ENCODE assay signal across 17 cellular contexts in the genomic region with DNA sequence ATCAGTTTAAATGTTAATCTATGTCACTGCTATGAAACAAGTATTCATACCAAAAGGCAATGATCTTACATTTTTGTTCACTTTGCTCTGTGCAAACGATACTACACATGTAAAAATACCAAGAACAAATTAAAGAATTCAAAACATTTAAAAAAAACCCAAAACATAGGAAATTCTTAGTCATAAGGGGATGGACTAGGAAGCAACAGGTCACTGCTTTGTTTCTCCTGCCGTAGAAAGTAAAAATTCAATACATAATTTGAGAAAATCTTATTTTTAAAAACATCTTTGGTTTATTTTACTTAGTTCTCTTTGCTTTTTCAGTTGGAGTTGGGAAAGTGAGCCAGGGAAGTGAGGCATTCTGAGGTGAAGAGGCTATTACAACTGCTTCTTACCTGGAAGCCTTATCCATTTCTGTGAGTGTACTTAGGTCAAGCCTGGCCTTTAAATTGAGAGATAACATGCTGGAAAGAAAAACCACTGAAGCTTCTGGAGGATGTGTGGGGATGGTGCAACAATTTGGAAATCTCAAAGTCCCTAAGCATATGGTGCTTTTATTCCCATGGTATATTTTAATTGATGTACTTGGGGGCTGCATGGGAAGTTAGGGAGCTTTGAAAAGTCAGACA.
"Had no signal": no experiment of that assay in that cellular context is flagged by ENCODE, and none has a peak within 500 bp of the region (broad histone marks: within the 10 kb centered on the region; RNA-seq: fewer than 3 reads in every experiment).

No MANE protein-coding gene starts in this region.

- H3K4me3 Mint-ChIP-seq: activated CD4-positive, alpha-beta memory T cell treated with anti-CD3 and anti-CD28 coated beads, Interleukin-2, amount 10 ng/mL, durations not matched to agents 7 days and 5 days; activated CD8-positive, alpha-beta memory T cell treated with anti-CD3 and anti-CD28 coated beads, Interleukin-2, amount 10 ng/mL, durations not matched to agents 7 days and 5 days; activated naive CD8-positive, alpha-beta T cell treated with anti-CD3 and anti-CD28 coated beads, Interleukin-2, amount 10 ng/mL, durations not matched to agents 7 days and 5 days; mesothelial cell of epicardium; nephron; stimulated activated naive B cell treated with anti-CD40 and anti-IgM and Interleukin-4, amounts not matched to agents 10 μg/mL and 1 μg/mL and 100 μg/mL, for 72 hours had no signal

- H3K27ac Mint-ChIP-seq: activated CD4-positive, alpha-beta memory T cell treated with anti-CD3 and anti-CD28 coated beads, Interleukin-2, amount 10 ng/mL, durations not matched to agents 7 days and 5 days; activated CD8-positive, alpha-beta memory T cell treated with anti-CD3 and anti-CD28 coated beads, Interleukin-2, amount 10 ng/mL, durations not matched to agents 7 days and 5 days; activated naive CD8-positive, alpha-beta T cell treated with anti-CD3 and anti-CD28 coated beads, Interleukin-2, amount 10 ng/mL, durations not matched to agents 7 days and 5 days; mesothelial cell of epicardium; nephron; stimulated activated naive B cell treated with anti-CD40 and anti-IgM and Interleukin-4, amounts not matched to agents 10 μg/mL and 1 μg/mL and 100 μg/mL, for 72 hours had no signal

- H3K36me3 Mint-ChIP-seq: activated CD8-positive, alpha-beta memory T cell treated with anti-CD3 and anti-CD28 coated beads, Interleukin-2, amount 10 ng/mL, durations not matched to agents 7 days and 5 days; activated naive CD8-positive, alpha-beta T cell treated with anti-CD3 and anti-CD28 coated beads, Interleukin-2, amount 10 ng/mL, durations not matched to agents 7 days and 5 days; stimulated activated naive B cell treated with anti-CD40 and anti-IgM and Interleukin-4, amounts not matched to agents 10 μg/mL and 1 μg/mL and 100 μg/mL, for 72 hours had no signal

- DNase-seq: activated CD4-positive, alpha-beta memory T cell treated with anti-CD3 and anti-CD28 coated beads, Interleukin-2, amount 10 ng/mL, durations not matched to agents 7 days and 5 days; activated CD4-positive, alpha-beta T cell treated with anti-CD3 and anti-CD28 coated beads for 48 hours; activated CD4-positive, CD25-positive, alpha-beta regulatory T cell; activated CD8-positive, alpha-beta memory T cell treated with anti-CD3 and anti-CD28 coated beads, Interleukin-2, amount 10 ng/mL, durations not matched to agents 7 days and 5 days; activated naive CD4-positive, alpha-beta T cell; activated naive CD8-positive, alpha-beta T cell treated with anti-CD3 and anti-CD28 coated beads, Interleukin-2, amount 10 ng/mL, durations not matched to agents 7 days and 5 days; anterior cingulate cortex; dorsolateral prefrontal cortex; hippocampal formation; posterior cingulate gyrus; retina; spleen; stimulated activated naive B cell treated with anti-CD40 and anti-IgM and Interleukin-4, amounts not matched to agents 10 μg/mL and 1 μg/mL and 100 μg/mL, for 72 hours; T1000; thyroid gland had no signal

- H3K9me3 Mint-ChIP-seq: activated CD4-positive, alpha-beta memory T cell treated with anti-CD3 and anti-CD28 coated beads, Interleukin-2, amount 10 ng/mL, durations not matched to agents 7 days and 5 days; activated naive CD8-positive, alpha-beta T cell treated with anti-CD3 and anti-CD28 coated beads, Interleukin-2, amount 10 ng/mL, durations not matched to agents 7 days and 5 days; stimulated activated naive B cell treated with anti-CD40 and anti-IgM and Interleukin-4, amounts not matched to agents 10 μg/mL and 1 μg/mL and 100 μg/mL, for 72 hours had no signal

- H3K27me3 Mint-ChIP-seq: activated CD4-positive, alpha-beta memory T cell treated with anti-CD3 and anti-CD28 coated beads, Interleukin-2, amount 10 ng/mL, durations not matched to agents 7 days and 5 days had no signal

- H3K4me1 Mint-ChIP-seq: activated CD4-positive, alpha-beta memory T cell treated with anti-CD3 and anti-CD28 coated beads, Interleukin-2, amount 10 ng/mL, durations not matched to agents 7 days and 5 days; activated CD8-positive, alpha-beta memory T cell treated with anti-CD3 and anti-CD28 coated beads, Interleukin-2, amount 10 ng/mL, durations not matched to agents 7 days and 5 days; activated naive CD8-positive, alpha-beta T cell treated with anti-CD3 and anti-CD28 coated beads, Interleukin-2, amount 10 ng/mL, durations not matched to agents 7 days and 5 days; mesothelial cell of epicardium; nephron; stimulated activated naive B cell treated with anti-CD40 and anti-IgM and Interleukin-4, amounts not matched to agents 10 μg/mL and 1 μg/mL and 100 μg/mL, for 72 hours had no signal
